In the genomic region with DNA sequence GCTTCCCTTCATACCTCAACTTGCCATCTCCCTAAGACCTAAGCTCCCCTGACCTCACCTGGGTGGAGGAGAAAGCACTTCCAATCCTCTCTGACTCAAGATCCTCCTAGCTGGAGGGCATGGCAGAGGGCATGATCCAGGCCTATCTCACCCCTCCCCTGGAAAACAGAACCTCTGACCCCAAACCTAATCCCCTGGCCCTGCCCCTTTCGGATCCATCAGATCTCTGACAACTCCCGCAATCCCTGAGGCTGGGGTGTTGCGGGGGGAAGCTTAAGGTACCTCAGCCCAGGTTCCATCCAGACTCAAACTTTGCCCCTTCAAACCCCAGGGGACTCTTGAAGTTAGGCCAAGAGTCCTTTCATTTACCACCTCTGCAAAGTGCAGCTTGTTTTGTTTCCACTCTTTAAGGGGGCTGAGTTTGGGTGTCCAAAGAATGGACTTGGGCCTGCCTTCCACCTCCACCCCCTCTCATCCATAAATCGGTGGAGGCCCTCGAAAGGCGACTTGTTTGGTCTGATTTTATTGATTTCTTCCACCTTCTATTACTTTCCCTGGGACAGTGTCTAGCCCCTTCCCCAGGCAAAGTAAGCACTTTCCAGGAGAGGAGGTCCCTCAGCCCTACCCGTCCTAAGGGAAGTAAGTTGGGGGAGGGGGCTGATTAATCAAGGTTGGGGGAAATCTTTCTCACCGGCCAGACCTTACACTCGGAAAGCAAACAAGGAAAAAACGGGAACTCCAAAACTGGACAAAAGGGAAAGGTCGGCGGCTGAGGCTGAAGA, we compare ENCODE assay signal across 14 cellular contexts. TPM values are rescaled to one million over a fixed set of nuclear protein-coding genes. Genes with fewer than 3 reads are reported as not detected.
A peak's percentile ranks its signal among the peaks of the same experiment; 100 is the strongest.
DNase-seq lines count a peak whose midpoint lies in the region; ATAC-seq, FAIRE-seq and TF ChIP-seq lines count a peak whose summit lies in the region.
"Had no signal": no experiment of that assay in that cellular context is flagged by ENCODE, and none has a peak within 500 bp of the region (broad histone marks: within the 10 kb centered on the region; RNA-seq: fewer than 3 reads in every experiment).

No MANE protein-coding gene starts in this region.

- TF ChIP-seq CTCF in MCF 10A (IDR thresholded peaks at IDR 0.05; ENCODE audit: unreplicated experiment) (no peak), mammary epithelial cell (conservative IDR thresholded peaks at IDR 0.05 in 1 of 2, IDR thresholded peaks at IDR 0.05 in 1 of 2; ENCODE audit: extremely low read depth in 1 of 2, insufficient read depth in 1 of 2, low read depth in 1 of 2, low read length in 2 of 2) (no peak), activated B cell treated with CpG ODN at 0.5 μM for 24 hours (IDR thresholded peaks at IDR 0.05) (no peak)

- no peak overlapping the region for H3K4me3 ChIP-seq in mammary epithelial cell (replicated peaks in 1 of 3; ENCODE audit: insufficient read depth in 1 of 3, low read depth in 2 of 3, low read length in 3 of 3)
- H3K4me3 ChIP-seq: lung, right atrium auricular region, upper lobe of left lung had no signal

- peaks cover 5% of the 10 kb centered on the region for H3K27me3 ChIP-seq in mammary epithelial cell (ENCODE audit: insufficient read depth, low read length)

- peaks cover 19% of the 10 kb centered on the region for H3K4me1 Mint-ChIP-seq in MCF 10A (ENCODE audit: insufficient read depth, unreplicated experiment)
- H3K4me1 Mint-ChIP-seq in activated B cell treated with CpG ODN at 0.5 μM for 24 hours: peaks cover 32% of the 10 kb centered on the region
- peaks cover 57% of the 10 kb centered on the region for H3K4me1 Mint-ChIP-seq in stimulated activated effector memory CD8-positive, alpha-beta T cell treated with anti-CD3 and anti-CD28 coated beads, Interleukin-12 subunit alpha, Interleukin-12 subunit beta, amount 100 ng/mL, for 72 hours

- ATAC-seq in activated B cell treated with CpG ODN at 0.5 μM for 24 hours (ENCODE audit: low read depth): no peak
- no peak for ATAC-seq in stimulated activated effector memory CD8-positive, alpha-beta T cell treated with anti-CD3 and anti-CD28 coated beads, Interleukin-12 subunit alpha, Interleukin-12 subunit beta, amount 100 ng/mL, for 72 hours

- H3K9me3 Mint-ChIP-seq in MCF 10A (ENCODE audit: unreplicated experiment) (no peaks in the 10 kb centered on the region), activated B cell treated with CpG ODN at 0.5 μM for 24 hours (no peaks in the 10 kb centered on the region)
- H3K9me3 Mint-ChIP-seq in stimulated activated effector memory CD8-positive, alpha-beta T cell treated with anti-CD3 and anti-CD28 coated beads, Interleukin-12 subunit alpha, Interleukin-12 subunit beta, amount 100 ng/mL, for 72 hours: no peaks in the 10 kb centered on the region

- H3K79me2 ChIP-seq in mammary epithelial cell (ENCODE audit: insufficient read depth, low read length): no peaks in the 10 kb centered on the region

- in situ Hi-C loops in mammary epithelial cell (cut with MboI; ENCODE audit: low sequenced_read_pairs in 2 of 2): loop anchor here (25.0 kb wide), 2 partner anchors 235 to 335 kb away; a partner anchor contains a TSS

- peaks cover 17% of the 10 kb centered on the region for H3K4me1 ChIP-seq in mammary epithelial cell (ENCODE audit: insufficient read depth, low read length)

- H3K4me3 Mint-ChIP-seq in MCF 10A (ENCODE audit: unreplicated experiment) (no peak overlapping the region), activated B cell treated with CpG ODN at 0.5 μM for 24 hours (peak overlapping the region; percentile 48)
- peak overlapping the region; percentile 48 for H3K4me3 Mint-ChIP-seq in stimulated activated effector memory CD8-positive, alpha-beta T cell treated with anti-CD3 and anti-CD28 coated beads, Interleukin-12 subunit alpha, Interleukin-12 subunit beta, amount 100 ng/mL, for 72 hours

- peaks cover 19% of the 10 kb centered on the region for H3K27me3 Mint-ChIP-seq in MCF 10A (ENCODE audit: insufficient read depth, unreplicated experiment)
- peaks cover 56% of the 10 kb centered on the region for H3K27me3 Mint-ChIP-seq in activated B cell treated with CpG ODN at 0.5 μM for 24 hours

- WGBS in mammary epithelial cell (ENCODE audit: low coverage, missing lambda C conversion rate): 89% methylated on average over 10 of the region's 12 CpGs

- FAIRE-seq in H54 (lab: Jason Lieb, UNC): no peak
- FAIRE-seq: frontal cortex, HTR-8/SVneo had no signal

- H3K27ac Mint-ChIP-seq in MCF 10A (ENCODE audit: low read depth, unreplicated experiment) (no peak overlapping the region), activated B cell treated with CpG ODN at 0.5 μM for 24 hours (no peak overlapping the region)
- peak overlapping the region; percentile 5 for H3K27ac Mint-ChIP-seq in stimulated activated effector memory CD8-positive, alpha-beta T cell treated with anti-CD3 and anti-CD28 coated beads, Interleukin-12 subunit alpha, Interleukin-12 subunit beta, amount 100 ng/mL, for 72 hours

- DNase-seq in MCF 10A (ENCODE audit: unreplicated experiment) (no peak), mammary epithelial cell (no peak), activated B cell treated with CpG ODN at 0.5 μM for 24 hours (no peak), iPS DF 19.7 (ENCODE audit: low read depth, low spot score) (peak; percentile 70), GOT3 (lab: John Stamatoyannopoulos, UW) (no peak), H54 (ENCODE audit: insufficient read length, low spot score) (no peak), T-helper 9 cell (no peak)
- DNase-seq in stimulated activated effector memory CD8-positive, alpha-beta T cell treated with anti-CD3 and anti-CD28 coated beads, Interleukin-12 subunit alpha, Interleukin-12 subunit beta, amount 100 ng/mL, for 72 hours (ENCODE audit: low spot score in 2 of 2): no peak
- DNase-seq: NCI-H1694, upper lobe of left lung had no signal

- H3K9me3 ChIP-seq in mammary epithelial cell (replicated peaks; ENCODE audit: insufficient read depth, low read length): no peaks in the 10 kb centered on the region
- H3K9me3 ChIP-seq: right atrium auricular region, upper lobe of left lung had no signal

- dilution Hi-C loops in mammary epithelial cell (cut with HindIII; ENCODE audit: low sequenced_read_pairs): loop anchor here (10.0 kb wide), 1 partner anchor 177 kb away; no protein-coding TSS in a partner anchor

- CTCF ChIA-PET in MCF 10A (lab: Yijun Ruan, JAX) (interaction anchor here (0.5 to 1.0 kb wide), 3 partner anchors 113 to 189 kb away, joined by 3 to 4 read pairs (median 3); no protein-coding TSS in a partner anchor), mammary epithelial cell (lab: Charles Lee; ENCODE audit: low non-redundant PET) (no interaction called here), activated B cell treated with CpG ODN at 0.5 μM for 24 hours (lab: Charles Lee) (interaction anchor here (0.7 to 1.3 kb wide), 3 partner anchors 35 to 180 kb away, joined by 3 read pairs; no protein-coding TSS in a partner anchor)

- BruUV-seq in MCF 10A (replicated peaks; lab: Mats Ljungman, UMichigan): TSS peak; percentile 39
- BruUV-seq in mammary epithelial cell (replicated peaks; lab: Mats Ljungman, UMichigan): no TSS peak

- H2AFZ ChIP-seq in mammary epithelial cell (ENCODE audit: low read depth, low read length): no peak overlapping the region

- intact Hi-C loops in MCF 10A (cut with micrococcal nuclease): loop anchor here (10.0 kb wide), 1 partner anchor 483 kb away; a partner anchor contains a TSS
- intact Hi-C loops in mammary epithelial cell (cut with micrococcal nuclease): loop anchor here (10.0 kb wide), 1 partner anchor 153 kb away; a partner anchor contains a TSS
- intact Hi-C loops in activated B cell treated with CpG ODN at 0.5 μM for 24 hours (cut with micrococcal nuclease): loop anchor here (10.0 kb wide), 2 partner anchors 193 to 483 kb away; a partner anchor contains a TSS

- H3K27ac ChIP-seq in mammary epithelial cell (ENCODE audit: insufficient read depth, low read depth, low read length): no peak overlapping the region
- H3K27ac ChIP-seq: right atrium auricular region, upper lobe of left lung had no signal

- no peak for TF ChIP-seq POLR2A in H54 (IDR thresholded peaks at IDR 0.05; ENCODE audit: low read depth, low read length)

- POLR2A ChIA-PET in MCF 10A (lab: Yijun Ruan, JAX): interaction anchor here (0.6 to 0.7 kb wide), 2 partner anchors 19 to 117 kb away, joined by 3 read pairs; no protein-coding TSS in a partner anchor
- POLR2A ChIA-PET in activated B cell treated with CpG ODN at 0.5 μM for 24 hours (lab: Charles Lee): interaction anchor here (0.6 to 1.7 kb wide), 2 partner anchors 62 to 113 kb away, joined by 3 to 5 read pairs; no protein-coding TSS in a partner anchor

- H3K36me3 Mint-ChIP-seq in MCF 10A (ENCODE audit: insufficient read depth, unreplicated experiment) (peaks cover 5% of the 10 kb centered on the region), activated B cell treated with CpG ODN at 0.5 μM for 24 hours (ENCODE audit: low read depth) (no peaks in the 10 kb centered on the region)
- peaks cover 6% of the 10 kb centered on the region for H3K36me3 Mint-ChIP-seq in stimulated activated effector memory CD8-positive, alpha-beta T cell treated with anti-CD3 and anti-CD28 coated beads, Interleukin-12 subunit alpha, Interleukin-12 subunit beta, amount 100 ng/mL, for 72 hours

- H4K20me1 ChIP-seq in mammary epithelial cell (ENCODE audit: insufficient read depth, low read length): no peaks in the 10 kb centered on the region

- no peak overlapping the region for H3K9ac ChIP-seq in mammary epithelial cell (ENCODE audit: insufficient read depth, low read length)

- no peak overlapping the region for H3K4me2 ChIP-seq in mammary epithelial cell (ENCODE audit: insufficient read depth, low read depth, low read length)

- no peaks in the 10 kb centered on the region for H3K36me3 ChIP-seq in mammary epithelial cell (ENCODE audit: insufficient read depth, low read length)
- H3K36me3 ChIP-seq: right atrium auricular region, upper lobe of left lung had no signal

RNA-seq across cellular contexts. Expression of a gene that starts 2.6 kb away (rescaled TPM):
- total RNA-seq in MCF 10A (2022) (3.4 and 3.6 TPM in 2 replicates), mammary epithelial cell (1 to 10 TPM; 2.8 to 3.2 TPM), activated B cell treated with CpG ODN at 0.5 μM for 24 hours (2.8 and 3.0 TPM in 2 replicates)
- polyA plus RNA-seq in mammary epithelial cell: 2.4 TPM
- polyA minus RNA-seq in mammary epithelial cell: not detected

RNA-seq across cellular contexts. Expression of a gene that starts 32.9 kb away (rescaled TPM):
- total RNA-seq in MCF 10A (2022): 59.6 and 65.3 TPM in 2 replicates
- total RNA-seq in mammary epithelial cell: 10 to 100 TPM; 30.3 to 51.0 TPM
- polyA plus RNA-seq in mammary epithelial cell: 21.9 TPM
- 34.6 TPM for polyA minus RNA-seq in mammary epithelial cell
- total RNA-seq in activated B cell treated with CpG ODN at 0.5 μM for 24 hours: 166 and 192 TPM in 2 replicates

RNA-seq across cellular contexts. Expression of a gene that starts 58.0 kb away (rescaled TPM):
- total RNA-seq in MCF 10A (2022) (36.8 and 42.0 TPM in 2 replicates), mammary epithelial cell (10 to 100 TPM in 1 of 2 donors, 1 to 10 TPM in 1; 3.3 to 30.4 TPM), activated B cell treated with CpG ODN at 0.5 μM for 24 hours (11.2 and 12.1 TPM in 2 replicates)
- 16.2 TPM for polyA plus RNA-seq in mammary epithelial cell
- 12.8 TPM for polyA minus RNA-seq in mammary epithelial cell
